8 cellular contexts compared by ENCODE assay signal in genomic region chr9:37591775-37592107, GRCh38. TPM values are rescaled to one million over a fixed set of nuclear protein-coding genes. Genes with fewer than 3 reads are reported as not detected.
DNase-seq lines count a peak whose midpoint lies in the region; ATAC-seq and TF ChIP-seq lines count a peak whose summit lies in the region.

No MANE protein-coding gene starts in this region.

- peaks cover 8% of the 10 kb centered on the region for H3F3A ChIP-seq in MM.1S (ENCODE audit: insufficient read depth, low read length)

- H3K79me2 ChIP-seq in MM.1S (ENCODE audit: low read length) = peaks cover 57% of the 10 kb centered on the region

- no peak for ATAC-seq in GM19467 (IDR thresholded peaks at IDR 0.05; ENCODE audit: unreplicated experiment)

- CTCF ChIA-PET in Caco-2 (lab: Charles Lee) = interaction anchor here (0.7 to 1.0 kb wide), 2 partner anchors 12 to 102 kb away, joined by 3 read pairs; no protein-coding TSS in a partner anchor

- DNase-seq in Caco-2 (no peak), MM.1S (no peak), putamen (ENCODE audit: low spot score) (no peak)
- no peak for DNase-seq in stimulated activated CD4-positive, alpha-beta T cell treated with anti-CD3 and anti-CD28 coated beads, Interleukin-2, amount 100 ng/mL, for 48 hours
- DNase-seq in effector CD8-positive, alpha-beta T cell (lab: John Stamatoyannopoulos, UW) = no peak

- H3K4me3 ChIP-seq in Caco-2 (ENCODE audit: low read depth, low read length) = peak overlapping the region; percentile 90
- peak overlapping the region; percentile 100 for H3K4me3 ChIP-seq in MM.1S (ENCODE audit: low read length)
- peak overlapping the region; percentile 97 to 100 for H3K4me3 ChIP-seq in duodenal mucosa (ENCODE audit: low read depth in 1 of 2, low read length in 2 of 2)
- H3K4me3 ChIP-seq in neutrophil (ENCODE audit: low read depth in 1 of 2, low read length in 1 of 2) = peak overlapping the region; percentile 70 to 89

- no TSS peak for BruUV-seq in Caco-2 (replicated peaks; lab: Mats Ljungman, UMichigan)

- peaks cover 37% of the 10 kb centered on the region for H3K36me3 Mint-ChIP-seq in Caco-2 (ENCODE audit: insufficient read depth, unreplicated experiment)

- no peaks in the 10 kb centered on the region for H3K9me3 Mint-ChIP-seq in Caco-2 (ENCODE audit: unreplicated experiment)

- H3K27ac ChIP-seq in MM.1S (ENCODE audit: low read length) (peak overlapping the region; percentile 76; the same call in 1 of the 2 replicates), duodenal mucosa (ENCODE audit: low read depth, low read length) (peak overlapping the region; percentile 72), neutrophil (peak overlapping the region; percentile 65)

- H3K9ac ChIP-seq in MM.1S (ENCODE audit: low read length) (peak overlapping the region; percentile 96), duodenal mucosa (ENCODE audit: low read depth in 1 of 2, low read length in 2 of 2) (peak overlapping the region; percentile 95 to 96)

- peaks cover 24% of the 10 kb centered on the region for H4K20me1 ChIP-seq in MM.1S (ENCODE audit: insufficient read depth, low read length)

- H2AFZ ChIP-seq in MM.1S (ENCODE audit: low read length) = peak overlapping the region; percentile 73

- POLR2A ChIA-PET in Caco-2 (lab: Charles Lee) = interaction anchor here (0.7 to 1.6 kb wide), 6 partner anchors 10 to 193 kb away, joined by 3 to 7 read pairs (median 3); partner anchors contain the start of genes EXOSC3, FBXO10 and POLR1E

- H3K27me3 Mint-ChIP-seq in Caco-2 (ENCODE audit: insufficient read depth, unreplicated experiment) = no peaks in the 10 kb centered on the region

- H3K27me3 ChIP-seq in Caco-2 (replicated peaks; ENCODE audit: control insufficient read depth, insufficient read depth, low read length) (no peaks in the 10 kb centered on the region), MM.1S (replicated peaks; ENCODE audit: insufficient read depth, low read length) (no peaks in the 10 kb centered on the region), duodenal mucosa (ENCODE audit: control insufficient read depth in 1 of 2, insufficient read depth in 2 of 2, low read length in 2 of 2) (no peaks in the 10 kb centered on the region), neutrophil (peaks cover 17% of the 10 kb centered on the region)

- H3K4me2 ChIP-seq in MM.1S (ENCODE audit: low read depth, low read length) = peak overlapping the region; percentile 64; the same call in 1 of the 2 replicates

- H3K36me3 ChIP-seq in Caco-2 (ENCODE audit: control insufficient read depth, insufficient read depth, low read length) (no peaks in the 10 kb centered on the region; the same call in none of the 2 replicates), MM.1S (replicated peaks; ENCODE audit: insufficient read depth, low read length) (peaks cover 20% of the 10 kb centered on the region), duodenal mucosa (ENCODE audit: control insufficient read depth in 1 of 2, insufficient read depth in 2 of 2, low read length in 2 of 2) (peaks cover 2 to 15% of the 10 kb centered on the region in 2 donors), neutrophil (peaks cover 10% of the 10 kb centered on the region)

- peaks cover 13% of the 10 kb centered on the region for H3K4me1 Mint-ChIP-seq in Caco-2 (ENCODE audit: low read depth, unreplicated experiment)

- no peak for TF ChIP-seq CTCF in Caco-2 (IDR thresholded peaks at IDR 0.05; ENCODE audit: insufficient read depth in 1 of 2, low read depth in 1 of 2, low read length in 1 of 2, severe bottlenecking in 1 of 2, unreplicated experiment in 1 of 2)
- TF ChIP-seq CTCF in MM.1S (IDR thresholded peaks at IDR 0.05; ENCODE audit: low read length) = no peak
- TF ChIP-seq CTCF in neutrophil (IDR thresholded peaks at IDR 0.05) = no peak

- H3K9me3 ChIP-seq in Caco-2 (no peaks in the 10 kb centered on the region), MM.1S (replicated peaks; ENCODE audit: insufficient read depth, low read length) (no peaks in the 10 kb centered on the region), duodenal mucosa (ENCODE audit: control insufficient read depth in 1 of 2, low read length in 2 of 2) (no peaks in the 10 kb centered on the region), neutrophil (no peaks in the 10 kb centered on the region)

- H3K9me2 ChIP-seq in MM.1S (replicated peaks; ENCODE audit: insufficient read depth, low read length) = no peaks in the 10 kb centered on the region

- intact Hi-C loops in Caco-2 (cut with micrococcal nuclease; ENCODE audit: unreplicated experiment) = loop anchor here (5.0 kb wide), 3 partner anchors 41 to 104 kb away; partner anchors contain the start of genes FRMPD1 and POLR1E

- H3K27ac Mint-ChIP-seq in Caco-2 (ENCODE audit: unreplicated experiment) = peak overlapping the region; percentile 99

- H3K4me3 Mint-ChIP-seq in Caco-2 (ENCODE audit: unreplicated experiment) = peak overlapping the region; percentile 98

- H3K4me1 ChIP-seq in Caco-2 (peaks cover 7% of the 10 kb centered on the region), MM.1S (ENCODE audit: low read length) (peaks cover 17% of the 10 kb centered on the region), duodenal mucosa (ENCODE audit: control insufficient read depth in 1 of 2, insufficient read depth in 2 of 2, low read length in 2 of 2) (peaks cover 20 to 27% of the 10 kb centered on the region in 2 donors), neutrophil (ENCODE audit: control insufficient read depth in 1 of 2, insufficient read depth in 1 of 2, low read depth in 1 of 2, low read length in 1 of 2) (peaks cover 12 to 14% of the 10 kb centered on the region in 2 experiments)

RNA-seq across cellular contexts. Expression of gene TOMM5, which starts 0.7 kb away (rescaled TPM):
- total RNA-seq in Caco-2 (2022) = 185 and 201 TPM in 2 replicates

RNA-seq across cellular contexts. Expression of gene FBXO10, which starts 15.6 kb away (rescaled TPM):
- total RNA-seq in Caco-2 (2022) = 6.9 and 8.1 TPM in 2 replicates

RNA-seq across cellular contexts. Expression of gene FRMPD1, which starts 59.0 kb away (rescaled TPM):
- not detected in 2 replicates for total RNA-seq in Caco-2 (2022)
